27 cellular contexts compared by ENCODE assay signal in genomic region chr9:70006299-70006698, GRCh38. TPM values are rescaled to one million over a fixed set of nuclear protein-coding genes. Genes with fewer than 3 reads are reported as not detected.
"Had no signal": no experiment of that assay in that cellular context is flagged by ENCODE, and none has a peak within 500 bp of the region (broad histone marks: within the 10 kb centered on the region; RNA-seq: fewer than 3 reads in every experiment).

No MANE protein-coding gene starts in this region.

- H3K4me3 Mint-ChIP-seq: activated CD4-positive, alpha-beta T cell treated with anti-CD3 and anti-CD28 coated beads for 36 hours; activated naive CD4-positive, alpha-beta T cell treated with anti-CD3 and anti-CD28 coated beads for 36 hours; activated naive CD8-positive, alpha-beta T cell treated with anti-CD3 and anti-CD28 coated beads, Interleukin-2, amount 10 ng/mL, durations not matched to agents 7 days and 5 days; activated T-cell treated with anti-CD3 and anti-CD28 coated beads, Interleukin-2, amount 50 U/mL, for 72 hours; effector memory CD8-positive, alpha-beta T cell; naive B cell; stimulated activated memory B cell treated with anti-CD40 and anti-IgM and Interleukin-4, amounts not matched to agents 10 μg/mL and 1 μg/mL and 100 μg/mL, for 72 hours; WTC11 had no signal

- H3K9me3 Mint-ChIP-seq: activated naive CD4-positive, alpha-beta T cell treated with anti-CD3 and anti-CD28 coated beads for 36 hours; activated naive CD8-positive, alpha-beta T cell treated with anti-CD3 and anti-CD28 coated beads, Interleukin-2, amount 10 ng/mL, durations not matched to agents 7 days and 5 days; effector memory CD8-positive, alpha-beta T cell; naive B cell had no signal

- DNase-seq: activated CD4-positive, alpha-beta T cell treated with anti-CD3 and anti-CD28 coated beads for 36 hours; activated CD4-positive, alpha-beta T cell treated with anti-CD3 and anti-CD28 coated beads, Interleukin-2, amount 50 U/mL, for 48 hours; activated effector memory CD4-positive, alpha-beta T cell treated with Interleukin-2 at 50 U/mL for 16 hours; activated naive CD4-positive, alpha-beta T cell treated with anti-CD3 and anti-CD28 coated beads for 36 hours; activated naive CD8-positive, alpha-beta T cell treated with anti-CD3 and anti-CD28 coated beads, Interleukin-2, amount 10 ng/mL, durations not matched to agents 7 days and 5 days; activated T-cell treated with anti-CD3 and anti-CD28 coated beads, Interleukin-2, amount 50 U/mL, for 72 hours; body of pancreas; effector memory CD8-positive, alpha-beta T cell; hippocampal formation; mesendoderm; mucosa of descending colon; naive B cell; occipital lobe; posterior cingulate gyrus; stimulated activated CD4-positive, alpha-beta T cell treated with anti-CD3 and anti-CD28 coated beads, Interleukin-15, amount 100 ng/mL, for 24 hours; stomach; T-helper 9 cell; transverse colon had no signal

- H3K4me2 ChIP-seq: smooth muscle cell had no signal

- H3K36me3 ChIP-seq: cardiac muscle cell, stomach, transverse colon, uterus had no signal

- H3K27ac ChIP-seq: body of pancreas, cardiac muscle cell, stomach, transverse colon had no signal

- ATAC-seq: activated CD4-positive, alpha-beta T cell treated with anti-CD3 and anti-CD28 coated beads for 36 hours; activated T-cell treated with anti-CD3 and anti-CD28 coated beads, Interleukin-2, amount 50 U/mL, for 72 hours; body of pancreas; effector memory CD8-positive, alpha-beta T cell; mucosa of descending colon; sciatic nerve; stimulated activated memory B cell treated with anti-CD40 and anti-IgM and Interleukin-4, amounts not matched to agents 10 μg/mL and 1 μg/mL and 100 μg/mL, for 72 hours; WTC11 had no signal

- FAIRE-seq: frontal cortex had no signal

- H3K4me1 ChIP-seq: transverse colon had no signal

- H3K27me3 ChIP-seq: body of pancreas, cardiac muscle cell, stomach, transverse colon, uterus had no signal

- H3K9me3 ChIP-seq: body of pancreas, mucosa of descending colon, stomach, transverse colon, uterus had no signal

- H3K27ac Mint-ChIP-seq: activated CD4-positive, alpha-beta T cell treated with anti-CD3 and anti-CD28 coated beads for 36 hours; activated naive CD4-positive, alpha-beta T cell treated with anti-CD3 and anti-CD28 coated beads for 36 hours; activated naive CD8-positive, alpha-beta T cell treated with anti-CD3 and anti-CD28 coated beads, Interleukin-2, amount 10 ng/mL, durations not matched to agents 7 days and 5 days; activated T-cell treated with anti-CD3 and anti-CD28 coated beads, Interleukin-2, amount 50 U/mL, for 72 hours; effector memory CD8-positive, alpha-beta T cell; naive B cell; stimulated activated memory B cell treated with anti-CD40 and anti-IgM and Interleukin-4, amounts not matched to agents 10 μg/mL and 1 μg/mL and 100 μg/mL, for 72 hours; WTC11 had no signal

- H3K4me3 ChIP-seq: body of pancreas, cardiac muscle cell, mucosa of descending colon, smooth muscle cell, stomach, transverse colon, uterus had no signal

- H3K36me3 Mint-ChIP-seq: activated naive CD8-positive, alpha-beta T cell treated with anti-CD3 and anti-CD28 coated beads, Interleukin-2, amount 10 ng/mL, durations not matched to agents 7 days and 5 days; naive B cell; stimulated activated memory B cell treated with anti-CD40 and anti-IgM and Interleukin-4, amounts not matched to agents 10 μg/mL and 1 μg/mL and 100 μg/mL, for 72 hours; WTC11 had no signal

- H3K4me1 Mint-ChIP-seq: activated CD4-positive, alpha-beta T cell treated with anti-CD3 and anti-CD28 coated beads for 36 hours; activated naive CD8-positive, alpha-beta T cell treated with anti-CD3 and anti-CD28 coated beads, Interleukin-2, amount 10 ng/mL, durations not matched to agents 7 days and 5 days; naive B cell; stimulated activated memory B cell treated with anti-CD40 and anti-IgM and Interleukin-4, amounts not matched to agents 10 μg/mL and 1 μg/mL and 100 μg/mL, for 72 hours had no signal

RNA-seq across cellular contexts. Expression of gene MAMDC2, which starts 37.3 kb away (rescaled TPM):
- total RNA-seq: activated CD4-positive, alpha-beta T cell treated with anti-CD3 and anti-CD28 coated beads for 36 hours; activated CD8-positive, alpha-beta memory T cell treated with anti-CD3 and anti-CD28 coated beads for 36 hours; activated naive CD4-positive, alpha-beta T cell treated with anti-CD3 and anti-CD28 coated beads for 36 hours; activated T-cell treated with anti-CD3 and anti-CD28 coated beads, Interleukin-2, amount 50 U/mL, for 72 hours; T-helper 1 cell treated with Interleukin-12 subunit alpha and Interleukin-12 subunit beta and Interleukin-4 antibody, amounts not matched to agents 30 ng/mL and 1 ng/mL, for 36 hours had no signal
